In genomic region chr3:66484106-66484857, GRCh38 we compare ENCODE assay signal across 11 cellular contexts. TPM values are rescaled to one million over a fixed set of nuclear protein-coding genes. Genes with fewer than 3 reads are reported as not detected.
DNase-seq lines count a peak whose midpoint lies in the region; ATAC-seq, FAIRE-seq and TF ChIP-seq lines count a peak whose summit lies in the region.
"Had no signal": no experiment of that assay in that cellular context is flagged by ENCODE, and none has a peak within 500 bp of the region (broad histone marks: within the 10 kb centered on the region; RNA-seq: fewer than 3 reads in every experiment).

No MANE protein-coding gene starts in this region.

- peak overlapping the region; percentile 96 for H3K27ac Mint-ChIP-seq in astrocyte (ENCODE audit: unreplicated experiment)
- H3K27ac Mint-ChIP-seq: memory B cell had no signal

- H3K27ac ChIP-seq in breast epithelium (peak overlapping the region; percentile 81 to 84), mammary epithelial cell (ENCODE audit: insufficient read depth, low read depth, low read length) (no peak overlapping the region), astrocyte (ENCODE audit: low read depth, low read length) (no peak overlapping the region), muscle layer of colon (ENCODE audit: low read depth, low read length) (peak overlapping the region; percentile 88), tibial nerve (peak overlapping the region in 3 of 4 donors; percentile 74 to 86 (median 81))

- TF ChIP-seq EP300 in tibial nerve (IDR thresholded peaks at IDR 0.05): no peak

- BruUV-seq in mammary epithelial cell (replicated peaks; lab: Mats Ljungman, UMichigan): no TSS peak

- CTCF ChIA-PET in mammary epithelial cell (lab: Charles Lee; ENCODE audit: low non-redundant PET): no interaction called here

- no peaks in the 10 kb centered on the region for H3K36me3 Mint-ChIP-seq in astrocyte (ENCODE audit: low read depth, unreplicated experiment)

- no peak overlapping the region for H3K4me3 Mint-ChIP-seq in astrocyte (ENCODE audit: unreplicated experiment)
- H3K4me3 Mint-ChIP-seq: memory B cell had no signal

- intact Hi-C loops in breast epithelium (cut with DNase I; ENCODE audit: low total_unique reads): no loop called here
- intact Hi-C loops in mammary epithelial cell (cut with micrococcal nuclease): no loop called here

- H2AFZ ChIP-seq in mammary epithelial cell (ENCODE audit: low read depth, low read length) (no peak overlapping the region), astrocyte (ENCODE audit: low read depth, low read length) (no peak overlapping the region)

- H4K20me1 ChIP-seq in mammary epithelial cell (ENCODE audit: insufficient read depth, low read length) (no peaks in the 10 kb centered on the region), astrocyte (ENCODE audit: insufficient read depth, low read length) (no peaks in the 10 kb centered on the region)

- H3K4me3 ChIP-seq in breast epithelium (no peak overlapping the region), mammary epithelial cell (replicated peaks in 1 of 3; ENCODE audit: insufficient read depth in 1 of 3, low read depth in 2 of 3, low read length in 3 of 3) (no peak overlapping the region), astrocyte (ENCODE audit: insufficient read depth, low read depth, low read length) (no peak overlapping the region), muscle layer of colon (ENCODE audit: low read depth in 1 of 2, low read length in 2 of 2) (peak overlapping the region in 1 of 2 donors; percentile 20), tibial nerve (no peak overlapping the region)

- H3K79me2 ChIP-seq in mammary epithelial cell (ENCODE audit: insufficient read depth, low read length): peaks cover 6% of the 10 kb centered on the region
- H3K79me2 ChIP-seq in astrocyte (ENCODE audit: insufficient read depth, low read length): peaks cover 94% of the 10 kb centered on the region

- in situ Hi-C loops in mammary epithelial cell (cut with MboI; ENCODE audit: low sequenced_read_pairs in 2 of 2): no loop called here

- no peak for ATAC-seq in GM18873 (IDR thresholded peaks at IDR 0.05; ENCODE audit: low FRiP score, unreplicated experiment)

- H3K4me2 ChIP-seq in mammary epithelial cell (ENCODE audit: insufficient read depth, low read depth, low read length): no peak overlapping the region
- peak overlapping the region; percentile 75 for H3K4me2 ChIP-seq in astrocyte (ENCODE audit: low read length)

- H3K9me3 ChIP-seq in breast epithelium: no peaks in the 10 kb centered on the region
- no peaks in the 10 kb centered on the region for H3K9me3 ChIP-seq in mammary epithelial cell (replicated peaks; ENCODE audit: insufficient read depth, low read length)
- no peaks in the 10 kb centered on the region for H3K9me3 ChIP-seq in astrocyte (ENCODE audit: insufficient read depth, low read depth, low read length)
- H3K9me3 ChIP-seq in muscle layer of colon (ENCODE audit: low read length): no peaks in the 10 kb centered on the region
- no peaks in the 10 kb centered on the region for H3K9me3 ChIP-seq in tibial nerve

- no peak for TF ChIP-seq POLR2A in breast epithelium (IDR thresholded peaks at IDR 0.05)
- no peak for TF ChIP-seq POLR2A in tibial nerve (IDR thresholded peaks at IDR 0.05)

- DNase-seq in breast epithelium (ENCODE audit: low spot score in 2 of 2): no peak
- DNase-seq in mammary epithelial cell: no peak
- DNase-seq in astrocyte (ENCODE audit: low read depth): no peak
- DNase-seq in tibial nerve (ENCODE audit: low spot score in 2 of 2): no peak
- DNase-seq in D721Med (ENCODE audit: insufficient read length, low spot score): no peak
- no peak for DNase-seq in kidney tubule cell (ENCODE audit: low spot score)

- peaks cover 72% of the 10 kb centered on the region for H3K4me1 Mint-ChIP-seq in astrocyte (ENCODE audit: low read depth, unreplicated experiment)

- TF ChIP-seq CTCF in breast epithelium (IDR thresholded peaks at IDR 0.05): no peak
- no peak for TF ChIP-seq CTCF in mammary epithelial cell (conservative IDR thresholded peaks at IDR 0.05 in 1 of 2, IDR thresholded peaks at IDR 0.05 in 1 of 2; ENCODE audit: extremely low read depth in 1 of 2, insufficient read depth in 1 of 2, low read depth in 1 of 2, low read length in 2 of 2)
- TF ChIP-seq CTCF in astrocyte (IDR thresholded peaks at IDR 0.05; ENCODE audit: insufficient read depth, low read depth, low read length): no peak
- no peak for TF ChIP-seq CTCF in tibial nerve (IDR thresholded peaks at IDR 0.05)
- TF ChIP-seq CTCF in D721Med (IDR thresholded peaks at IDR 0.05; ENCODE audit: insufficient read depth, missing control alignments): no peak

- H3K9ac ChIP-seq in mammary epithelial cell (ENCODE audit: insufficient read depth, low read length) (no peak overlapping the region), astrocyte (ENCODE audit: low read length) (peak overlapping the region; percentile 70), muscle layer of colon (ENCODE audit: low read length) (peak overlapping the region; percentile 52)

- no peak for FAIRE-seq in astrocyte (lab: Jason Lieb, UNC)
- no peak for FAIRE-seq in D721Med (lab: Jason Lieb, UNC)
- FAIRE-seq: G401.6 had no signal

- H3K4me1 ChIP-seq in breast epithelium (peaks cover 15 to 46% of the 10 kb centered on the region in 2 donors), mammary epithelial cell (ENCODE audit: insufficient read depth, low read length) (no peaks in the 10 kb centered on the region), astrocyte (ENCODE audit: insufficient read depth, low read length) (peaks cover 76% of the 10 kb centered on the region), muscle layer of colon (ENCODE audit: insufficient read depth, low read length) (peaks cover 98% of the 10 kb centered on the region), tibial nerve (peaks cover 0 to 82% (median 54%) of the 10 kb centered on the region in 4 donors)

- H3K27me3 ChIP-seq in breast epithelium (no peaks in the 10 kb centered on the region), mammary epithelial cell (ENCODE audit: insufficient read depth, low read length) (no peaks in the 10 kb centered on the region), astrocyte (ENCODE audit: insufficient read depth, low read length) (no peaks in the 10 kb centered on the region), muscle layer of colon (ENCODE audit: control insufficient read depth in 1 of 2, insufficient read depth in 2 of 2, low read length in 2 of 2) (no peaks in the 10 kb centered on the region), tibial nerve (no peaks in the 10 kb centered on the region)

- dilution Hi-C loops in mammary epithelial cell (cut with HindIII; ENCODE audit: low sequenced_read_pairs): loop anchor here (5.0 kb wide), 1 partner anchor 42 kb away; no protein-coding TSS in a partner anchor

- H3K36me3 ChIP-seq in breast epithelium (no peaks in the 10 kb centered on the region), mammary epithelial cell (ENCODE audit: insufficient read depth, low read length) (no peaks in the 10 kb centered on the region), astrocyte (ENCODE audit: insufficient read depth, low read length) (no peaks in the 10 kb centered on the region), muscle layer of colon (ENCODE audit: insufficient read depth, low read length) (no peaks in the 10 kb centered on the region), tibial nerve (no peaks in the 10 kb centered on the region)

- H3K9me3 Mint-ChIP-seq in astrocyte (ENCODE audit: unreplicated experiment): no peaks in the 10 kb centered on the region

- WGBS in mammary epithelial cell (ENCODE audit: low coverage, missing lambda C conversion rate): 97% methylated on average over 9 of the region's 9 CpGs
- 66 to 69% methylated on average over 9 of the region's 9 CpGs for WGBS in tibial nerve, 2 donors

- no peaks in the 10 kb centered on the region for H3K27me3 Mint-ChIP-seq in astrocyte (ENCODE audit: low read depth, unreplicated experiment)
- H3K27me3 Mint-ChIP-seq: progenitor cell of endocrine pancreas had no signal

RNA-seq across cellular contexts. Expression of gene LRIG1, which starts 16.5 kb away (rescaled TPM):
- total RNA-seq in breast epithelium: 100 to 1,000 TPM in 2 of 3 donors, 10 to 100 TPM in 1; 66.1 to 227 (median 131) TPM
- 10 to 100 TPM; 11.7 to 15.3 TPM for total RNA-seq in mammary epithelial cell
- polyA plus RNA-seq in mammary epithelial cell: 10.4 TPM
- 82.8 TPM for polyA minus RNA-seq in mammary epithelial cell
- 39.7 and 45.3 TPM in 2 replicates for total RNA-seq in astrocyte
- 10 to 100 TPM; 48.6 to 58.6 (median 52.5) TPM for total RNA-seq in tibial nerve

Comparison
In these comparisons a context has a peak if more than half of its experiments do, and no peak if none do; other contexts are left out.
1. H3K27ac ChIP-seq: peak in breast epithelium (2 of 2), muscle layer of colon (single experiment) and tibial nerve (3 of 4); none in mammary epithelial cell (single experiment) and astrocyte (single experiment).